Comparison of ENCODE assay signal across 9 cellular contexts in the genomic region with DNA sequence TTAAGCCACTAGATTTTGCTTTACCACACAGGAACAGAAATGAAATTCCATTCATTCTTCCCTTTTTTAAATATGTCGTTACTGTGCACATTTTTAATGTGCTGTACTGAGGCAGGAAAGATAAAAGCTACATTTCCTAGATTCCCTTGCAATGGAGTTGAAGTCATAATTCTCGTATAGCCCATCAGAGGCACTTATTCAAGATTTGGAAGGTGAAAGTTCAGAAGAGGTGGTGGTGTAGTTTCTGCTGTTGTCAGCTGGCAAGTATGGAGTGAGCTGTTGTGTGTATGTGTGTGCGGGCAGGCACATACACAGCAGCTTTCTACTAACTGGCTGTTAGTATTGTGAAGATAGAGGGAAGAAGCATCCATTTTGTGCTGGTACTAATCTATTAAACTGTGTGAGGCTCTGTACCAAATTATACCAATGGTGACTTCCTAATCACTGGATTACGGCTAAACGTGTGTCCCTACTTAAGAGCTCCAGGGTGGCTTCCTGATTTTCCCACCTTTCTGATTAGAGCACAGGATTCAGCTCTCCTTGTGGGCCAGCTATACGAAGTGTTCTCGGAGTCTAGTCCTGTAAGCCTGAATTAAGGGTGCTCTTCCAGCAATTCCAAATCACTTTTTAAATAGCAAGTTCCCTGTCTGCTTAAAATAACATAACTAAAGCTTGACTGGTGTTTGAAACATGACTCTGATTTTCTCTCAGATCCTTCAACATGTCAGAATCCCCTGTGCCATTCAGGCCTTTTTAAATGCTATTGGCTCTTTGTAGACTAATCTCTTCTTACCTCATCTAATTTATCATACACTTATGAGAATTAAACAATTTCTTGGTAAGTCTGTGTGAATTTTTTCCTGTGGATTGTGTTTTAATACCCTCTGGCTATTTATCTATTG. TPM values are rescaled to one million over a fixed set of nuclear protein-coding genes. Genes with fewer than 3 reads are reported as not detected.
A peak's percentile ranks its signal among the peaks of the same experiment; 100 is the strongest.
DNase-seq lines count a peak whose midpoint lies in the region; ATAC-seq, FAIRE-seq and TF ChIP-seq lines count a peak whose summit lies in the region.
"Had no signal": no experiment of that assay in that cellular context is flagged by ENCODE, and none has a peak within 500 bp of the region (broad histone marks: within the 10 kb centered on the region; RNA-seq: fewer than 3 reads in every experiment).

No MANE protein-coding gene starts in this region.

- no peak for TF ChIP-seq CTCF in activated CD8-positive, alpha-beta T cell treated with anti-CD3 and anti-CD28 coated beads for 36 hours (IDR thresholded peaks at IDR 0.05)

- H3K4me3 Mint-ChIP-seq in activated T-cell treated with anti-CD3 and anti-CD28 coated beads, Interleukin-2, amount 50 U/mL, for 24 hours = peak overlapping the region; percentile 40
- H3K4me3 Mint-ChIP-seq in activated CD8-positive, alpha-beta T cell treated with anti-CD3 and anti-CD28 coated beads for 36 hours = no peak overlapping the region
- no peak overlapping the region for H3K4me3 Mint-ChIP-seq in stimulated activated memory B cell treated with anti-CD40 and anti-IgM and Interleukin-4, amounts not matched to agents 10 μg/mL and 1 μg/mL and 100 μg/mL, for 72 hours

- H3K4me1 Mint-ChIP-seq in activated T-cell treated with anti-CD3 and anti-CD28 coated beads, Interleukin-2, amount 50 U/mL, for 24 hours (ENCODE audit: low read depth) = peaks cover 68% of the 10 kb centered on the region
- peaks cover 69% of the 10 kb centered on the region for H3K4me1 Mint-ChIP-seq in activated CD8-positive, alpha-beta T cell treated with anti-CD3 and anti-CD28 coated beads for 36 hours (ENCODE audit: low read depth)
- H3K4me1 Mint-ChIP-seq in stimulated activated memory B cell treated with anti-CD40 and anti-IgM and Interleukin-4, amounts not matched to agents 10 μg/mL and 1 μg/mL and 100 μg/mL, for 72 hours = peaks cover 65% of the 10 kb centered on the region

- intact Hi-C loops in activated CD8-positive, alpha-beta T cell treated with anti-CD3 and anti-CD28 coated beads for 36 hours (cut with micrococcal nuclease) = no loop called here
- intact Hi-C loops in left ventricle myocardium superior (cut with micrococcal nuclease) = no loop called here

- H3K9me3 Mint-ChIP-seq in activated T-cell treated with anti-CD3 and anti-CD28 coated beads, Interleukin-2, amount 50 U/mL, for 24 hours = no peaks in the 10 kb centered on the region
- peaks cover 2% of the 10 kb centered on the region for H3K9me3 Mint-ChIP-seq in activated CD8-positive, alpha-beta T cell treated with anti-CD3 and anti-CD28 coated beads for 36 hours
- no peaks in the 10 kb centered on the region for H3K9me3 Mint-ChIP-seq in stimulated activated memory B cell treated with anti-CD40 and anti-IgM and Interleukin-4, amounts not matched to agents 10 μg/mL and 1 μg/mL and 100 μg/mL, for 72 hours

- no peak for FAIRE-seq in GM12892 (lab: Jason Lieb, UNC)

- no peak for TF ChIP-seq POLR2A in GM12892 (IDR thresholded peaks at IDR 0.05; ENCODE audit: low read depth, low read length)

- H3K27ac Mint-ChIP-seq in activated T-cell treated with anti-CD3 and anti-CD28 coated beads, Interleukin-2, amount 50 U/mL, for 24 hours = peak overlapping the region; percentile 51
- H3K27ac Mint-ChIP-seq in activated CD8-positive, alpha-beta T cell treated with anti-CD3 and anti-CD28 coated beads for 36 hours = peak overlapping the region; percentile 76
- peak overlapping the region; percentile 37 for H3K27ac Mint-ChIP-seq in stimulated activated memory B cell treated with anti-CD40 and anti-IgM and Interleukin-4, amounts not matched to agents 10 μg/mL and 1 μg/mL and 100 μg/mL, for 72 hours

- POLR2A ChIA-PET in activated CD8-positive, alpha-beta T cell treated with anti-CD3 and anti-CD28 coated beads for 36 hours (lab: Charles Lee) = no interaction called here

- CTCF ChIA-PET in activated CD8-positive, alpha-beta T cell treated with anti-CD3 and anti-CD28 coated beads for 36 hours (lab: Charles Lee) = interaction anchor here (1.3 to 1.5 kb wide), 2 partner anchors 42 to 45 kb away, joined by 3 to 4 read pairs; no protein-coding TSS in a partner anchor

- no peak for DNase-seq in activated T-cell treated with anti-CD3 and anti-CD28 coated beads, Interleukin-2, amount 50 U/mL, for 24 hours
- DNase-seq in activated T-cell treated with anti-CD3 and anti-CD28 coated beads for 4 hours (no peak), left ventricle myocardium superior (no peak), GM12892 (ENCODE audit: insufficient read length) (no peak), SHP77 (lab: John Stamatoyannopoulos, UW) (no peak)
- no peak for DNase-seq in activated CD8-positive, alpha-beta T cell treated with anti-CD3 and anti-CD28 coated beads for 36 hours
- DNase-seq: NCI-H510A treated with DMSO at 0.1 percent for 48 hours had no signal

- H3K36me3 Mint-ChIP-seq in activated T-cell treated with anti-CD3 and anti-CD28 coated beads, Interleukin-2, amount 50 U/mL, for 24 hours (ENCODE audit: low read depth) = peaks cover 60% of the 10 kb centered on the region
- H3K36me3 Mint-ChIP-seq in activated CD8-positive, alpha-beta T cell treated with anti-CD3 and anti-CD28 coated beads for 36 hours (ENCODE audit: low read depth) = peaks cover 28% of the 10 kb centered on the region
- H3K36me3 Mint-ChIP-seq in stimulated activated memory B cell treated with anti-CD40 and anti-IgM and Interleukin-4, amounts not matched to agents 10 μg/mL and 1 μg/mL and 100 μg/mL, for 72 hours = peaks cover 24% of the 10 kb centered on the region

- H3K27me3 Mint-ChIP-seq in activated T-cell treated with anti-CD3 and anti-CD28 coated beads, Interleukin-2, amount 50 U/mL, for 24 hours = no peaks in the 10 kb centered on the region
- no peaks in the 10 kb centered on the region for H3K27me3 Mint-ChIP-seq in activated CD8-positive, alpha-beta T cell treated with anti-CD3 and anti-CD28 coated beads for 36 hours
- H3K27me3 Mint-ChIP-seq in stimulated activated memory B cell treated with anti-CD40 and anti-IgM and Interleukin-4, amounts not matched to agents 10 μg/mL and 1 μg/mL and 100 μg/mL, for 72 hours = no peaks in the 10 kb centered on the region

- no peak for ATAC-seq in activated CD8-positive, alpha-beta T cell treated with anti-CD3 and anti-CD28 coated beads for 36 hours
- ATAC-seq in left ventricle myocardium superior (peak; percentile 43), esophagus mucosa (no peak)
- no peak for ATAC-seq in stimulated activated memory B cell treated with anti-CD40 and anti-IgM and Interleukin-4, amounts not matched to agents 10 μg/mL and 1 μg/mL and 100 μg/mL, for 72 hours

RNA-seq across cellular contexts. Expression of gene PDS5A, which starts 43.8 kb away (rescaled TPM):
- total RNA-seq in activated CD8-positive, alpha-beta T cell treated with anti-CD3 and anti-CD28 coated beads for 36 hours = 100 to 1,000 TPM; 105 to 106 TPM
- 34.8 TPM for total RNA-seq in left ventricle myocardium superior
- polyA plus RNA-seq in GM12892 (2012; ENCODE audit: missing spikeins) = 41.4 TPM
- 49.7 TPM for total RNA-seq in esophagus mucosa
